ENCODE assay signal across 1 cellular context in genomic region chr9:4986783-4987182, GRCh38.
TF ChIP-seq lines count a peak whose summit lies in the region.

No MANE protein-coding gene starts in this region.

TF ChIP-seq in HepG2, 621 proteins besides CTCF, POLR2A, EP300 and RAD21 (continued from another document):
- TF ChIP-seq ZNF639 (CRISPR knock-in tag; conservative IDR thresholded peaks at IDR 0.05) (no peak), ZNF589 (CRISPR knock-in tag; conservative IDR thresholded peaks at IDR 0.05) (no peak), ZNF546 (CRISPR knock-in tag; conservative IDR thresholded peaks at IDR 0.05) (no peak), NONO (IDR thresholded peaks at IDR 0.05) (no peak), NONO (CRISPR knock-in tag; conservative IDR thresholded peaks at IDR 0.05) (no peak), ZFY (CRISPR knock-in tag; IDR thresholded peaks at IDR 0.05) (no peak), ZSCAN31 (CRISPR knock-in tag; IDR thresholded peaks at IDR 0.05; ENCODE audit: low read depth) (no peak), ZNF569 (CRISPR knock-in tag; IDR thresholded peaks at IDR 0.05; ENCODE audit: borderline replicate concordance) (no peak), GFI1 (CRISPR knock-in tag; IDR thresholded peaks at IDR 0.05; ENCODE audit: borderline replicate concordance) (no peak), ZNF737 (CRISPR knock-in tag; IDR thresholded peaks at IDR 0.05; ENCODE audit: borderline replicate concordance) (no peak)
- TF ChIP-seq, protein P1, sequence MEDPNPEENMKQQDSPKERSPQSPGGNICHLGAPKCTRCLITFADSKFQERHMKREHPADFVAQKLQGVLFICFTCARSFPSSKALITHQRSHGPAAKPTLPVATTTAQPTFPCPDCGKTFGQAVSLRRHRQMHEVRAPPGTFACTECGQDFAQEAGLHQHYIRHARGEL (CRISPR knock-in tag; IDR thresholded peaks at IDR 0.05): no peak
- TF ChIP-seq, protein P2, sequence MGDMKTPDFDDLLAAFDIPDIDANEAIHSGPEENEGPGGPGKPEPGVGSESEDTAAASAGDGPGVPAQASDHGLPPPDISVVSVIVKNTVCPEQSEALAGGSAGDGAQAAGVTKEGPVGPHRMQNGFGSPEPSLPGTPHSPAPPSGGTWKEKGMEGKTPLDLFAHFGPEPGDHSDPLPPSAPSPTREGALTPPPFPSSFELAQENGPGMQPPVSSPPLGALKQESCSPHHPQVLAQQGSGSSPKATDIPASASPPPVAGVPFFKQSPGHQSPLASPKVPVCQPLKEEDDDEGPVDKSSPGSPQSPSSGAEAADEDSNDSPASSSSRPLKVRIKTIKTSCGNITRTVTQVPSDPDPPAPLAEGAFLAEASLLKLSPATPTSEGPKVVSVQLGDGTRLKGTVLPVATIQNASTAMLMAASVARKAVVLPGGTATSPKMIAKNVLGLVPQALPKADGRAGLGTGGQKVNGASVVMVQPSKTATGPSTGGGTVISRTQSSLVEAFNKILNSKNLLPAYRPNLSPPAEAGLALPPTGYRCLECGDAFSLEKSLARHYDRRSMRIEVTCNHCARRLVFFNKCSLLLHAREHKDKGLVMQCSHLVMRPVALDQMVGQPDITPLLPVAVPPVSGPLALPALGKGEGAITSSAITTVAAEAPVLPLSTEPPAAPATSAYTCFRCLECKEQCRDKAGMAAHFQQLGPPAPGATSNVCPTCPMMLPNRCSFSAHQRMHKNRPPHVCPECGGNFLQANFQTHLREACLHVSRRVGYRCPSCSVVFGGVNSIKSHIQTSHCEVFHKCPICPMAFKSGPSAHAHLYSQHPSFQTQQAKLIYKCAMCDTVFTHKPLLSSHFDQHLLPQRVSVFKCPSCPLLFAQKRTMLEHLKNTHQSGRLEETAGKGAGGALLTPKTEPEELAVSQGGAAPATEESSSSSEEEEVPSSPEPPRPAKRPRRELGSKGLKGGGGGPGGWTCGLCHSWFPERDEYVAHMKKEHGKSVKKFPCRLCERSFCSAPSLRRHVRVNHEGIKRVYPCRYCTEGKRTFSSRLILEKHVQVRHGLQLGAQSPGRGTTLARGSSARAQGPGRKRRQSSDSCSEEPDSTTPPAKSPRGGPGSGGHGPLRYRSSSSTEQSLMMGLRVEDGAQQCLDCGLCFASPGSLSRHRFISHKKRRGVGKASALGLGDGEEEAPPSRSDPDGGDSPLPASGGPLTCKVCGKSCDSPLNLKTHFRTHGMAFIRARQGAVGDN (CRISPR knock-in tag; IDR thresholded peaks at IDR 0.05): no peak
TF ChIP-seq in HepG2: peak in this region for 0.
